ENCODE assay signal across 8 cellular contexts in the genomic region with DNA sequence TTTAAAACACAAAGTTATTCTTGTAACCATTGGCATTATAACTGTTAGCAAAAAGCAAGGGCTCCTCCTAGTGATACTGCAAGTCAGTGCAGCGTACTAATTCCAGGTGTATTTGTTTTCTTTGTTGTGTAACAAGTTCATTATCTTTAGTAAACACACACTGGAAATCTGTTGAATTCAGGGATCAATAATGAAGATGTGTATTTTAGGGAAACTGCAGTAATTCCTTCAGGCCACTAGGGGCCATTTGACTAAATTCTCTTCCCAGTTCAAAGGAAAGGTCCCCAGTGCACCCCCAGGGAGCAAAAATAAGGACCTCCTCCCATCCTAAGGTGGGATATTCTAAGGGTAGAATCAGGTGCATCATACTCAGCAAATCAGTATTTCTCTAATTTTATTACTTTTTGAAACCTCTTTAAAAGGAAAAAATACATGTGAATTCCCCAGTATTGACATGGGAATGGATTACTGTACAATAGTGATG.
A peak's percentile ranks its signal among the peaks of the same experiment; 100 is the strongest.
DNase-seq lines count a peak whose midpoint lies in the region; FAIRE-seq and TF ChIP-seq lines count a peak whose summit lies in the region.

No MANE protein-coding gene starts in this region.

- H4K8ac ChIP-seq in mesendoderm (ENCODE audit: low read depth, low read length), result no peak overlapping the region

- TF ChIP-seq CTCF in D721Med (IDR thresholded peaks at IDR 0.05; ENCODE audit: insufficient read depth, missing control alignments), result peak; percentile 55
- TF ChIP-seq CTCF in KMS-11 (conservative IDR thresholded peaks at IDR 0.05; ENCODE audit: low read depth, low read length), result peak; percentile 64
- peak; percentile 64 for TF ChIP-seq CTCF in astrocyte of the spinal cord (IDR thresholded peaks at IDR 0.05; ENCODE audit: low read depth, low read length)

- no peak overlapping the region for H2AFZ ChIP-seq in KMS-11 (ENCODE audit: low read depth)

- H3K18ac ChIP-seq in mesendoderm (ENCODE audit: low read length), result no peak overlapping the region

- in situ Hi-C loops in astrocyte of the spinal cord (cut with HindIII; ENCODE audit: low sequenced_read_pairs), result no loop called here

- H3K27ac ChIP-seq in KMS-11 (no peak overlapping the region), mesendoderm (ENCODE audit: low read depth, low read length) (no peak overlapping the region)

- no peaks in the 10 kb centered on the region for H3K79me2 ChIP-seq in KMS-11 (ENCODE audit: insufficient read depth, low read depth)
- H3K79me2 ChIP-seq in mesendoderm (ENCODE audit: control insufficient read depth, insufficient read depth, low read length), result no peaks in the 10 kb centered on the region

- H3K36me3 ChIP-seq in KMS-11 (ENCODE audit: insufficient read depth) (no peaks in the 10 kb centered on the region), mesendoderm (ENCODE audit: control insufficient read depth, insufficient read depth, low read length) (no peaks in the 10 kb centered on the region)

- no peak overlapping the region for H3K4me2 ChIP-seq in KMS-11
- no peak overlapping the region for H3K4me2 ChIP-seq in mesendoderm (ENCODE audit: low read length)

- WGBS in mesendoderm (ENCODE audit: extremely low coverage, insufficient coverage, low lambda C conversion rate), result no CpG with 5 or more reads among the region's 1 CpG

- H3K4me1 ChIP-seq in KMS-11 (ENCODE audit: low read depth, poor library complexity, severe bottlenecking) (no peaks in the 10 kb centered on the region), mesendoderm (ENCODE audit: control insufficient read depth, low read depth, low read length) (peaks cover 6% of the 10 kb centered on the region)

- no peak overlapping the region for H2AK5ac ChIP-seq in mesendoderm (ENCODE audit: low read length)

- no peak overlapping the region for H3K56ac ChIP-seq in mesendoderm (ENCODE audit: low read length)

- H2BK5ac ChIP-seq in mesendoderm (ENCODE audit: low read length), result no peak overlapping the region

- no peak for DNase-seq in D721Med (ENCODE audit: insufficient read length, low spot score)
- DNase-seq in astrocyte of the spinal cord (ENCODE audit: low read depth, low spot score), result peak; percentile 35
- peak; percentile 86 for DNase-seq in mesendoderm
- DNase-seq in stimulated activated CD4-positive, alpha-beta T cell treated with anti-CD3 and anti-CD28 coated beads, Interleukin-4, amount 100 ng/mL, for 24 hours, result no peak
- no peak for DNase-seq in amniotic stem cell (lab: John Stamatoyannopoulos, UW)
- DNase-seq in NCI-H446 treated with DMSO at 0.1 percent for 48 hours (lab: John Stamatoyannopoulos, UW), result no peak
- DNase-seq in HK-2 (ENCODE audit: unreplicated experiment), result no peak

- H3K4me3 ChIP-seq in KMS-11 (IDR thresholded peaks at IDR 0.05; ENCODE audit: insufficient read depth, low read depth, low read length) (no peak overlapping the region), astrocyte of the spinal cord (ENCODE audit: low read depth, low read length) (no peak overlapping the region), mesendoderm (ENCODE audit: low read length) (no peak overlapping the region)

- no peaks in the 10 kb centered on the region for H4K20me1 ChIP-seq in KMS-11 (ENCODE audit: insufficient read depth)

- FAIRE-seq in D721Med (lab: Jason Lieb, UNC), result no peak

- H3K79me1 ChIP-seq in mesendoderm (ENCODE audit: low read length), result no peaks in the 10 kb centered on the region

- H4K5ac ChIP-seq in mesendoderm (ENCODE audit: low read length), result no peak overlapping the region

- H3K27me3 ChIP-seq in KMS-11 (ENCODE audit: insufficient read depth, low read depth) (no peaks in the 10 kb centered on the region), mesendoderm (ENCODE audit: insufficient read depth, low read length, poor library complexity) (no peaks in the 10 kb centered on the region)

- no peak overlapping the region for H3K4ac ChIP-seq in mesendoderm (ENCODE audit: low read depth, low read length)

- no peak overlapping the region for H3K23ac ChIP-seq in mesendoderm (ENCODE audit: low read length)

- no peak overlapping the region for H2BK15ac ChIP-seq in mesendoderm (replicated peaks; ENCODE audit: low read depth)

- no peak overlapping the region for H2BK120ac ChIP-seq in mesendoderm (ENCODE audit: low read depth, low read length)

- H3K9ac ChIP-seq in KMS-11, result no peak overlapping the region
- no peak overlapping the region for H3K9ac ChIP-seq in mesendoderm (ENCODE audit: low read length)

Comparison
In these comparisons a context has a peak if more than half of its experiments do, and no peak if none do; other contexts are left out.
1. DNase-seq: peak in astrocyte of the spinal cord (single experiment) and mesendoderm (single experiment); none in D721Med (single experiment), stimulated activated CD4-positive, alpha-beta T cell treated with anti-CD3 and anti-CD28 coated beads, Interleukin-4, amount 100 ng/mL, for 24 hours (single experiment), amniotic stem cell (single experiment), NCI-H446 treated with DMSO at 0.1 percent for 48 hours (single experiment) and HK-2 (single experiment).
2. Peak in every context shown above with its lines, with median percentiles within 50 percentile points of each other: CTCF ChIP-seq.